1 cellular context compared by ENCODE assay signal in genomic region chr2:12087671-12088380, GRCh38.
TF ChIP-seq lines count a peak whose summit lies in the region.

No MANE protein-coding gene starts in this region.

TF ChIP-seq in H1, 55 proteins besides CTCF, POLR2A, EP300 and RAD21:
- no peak for TF ChIP-seq GTF2F1 (IDR thresholded peaks at IDR 0.05; ENCODE audit: borderline replicate concordance, low read depth, low read length)
- no peak for TF ChIP-seq USF2 (IDR thresholded peaks at IDR 0.05; ENCODE audit: low read length)
